In the genomic region with DNA sequence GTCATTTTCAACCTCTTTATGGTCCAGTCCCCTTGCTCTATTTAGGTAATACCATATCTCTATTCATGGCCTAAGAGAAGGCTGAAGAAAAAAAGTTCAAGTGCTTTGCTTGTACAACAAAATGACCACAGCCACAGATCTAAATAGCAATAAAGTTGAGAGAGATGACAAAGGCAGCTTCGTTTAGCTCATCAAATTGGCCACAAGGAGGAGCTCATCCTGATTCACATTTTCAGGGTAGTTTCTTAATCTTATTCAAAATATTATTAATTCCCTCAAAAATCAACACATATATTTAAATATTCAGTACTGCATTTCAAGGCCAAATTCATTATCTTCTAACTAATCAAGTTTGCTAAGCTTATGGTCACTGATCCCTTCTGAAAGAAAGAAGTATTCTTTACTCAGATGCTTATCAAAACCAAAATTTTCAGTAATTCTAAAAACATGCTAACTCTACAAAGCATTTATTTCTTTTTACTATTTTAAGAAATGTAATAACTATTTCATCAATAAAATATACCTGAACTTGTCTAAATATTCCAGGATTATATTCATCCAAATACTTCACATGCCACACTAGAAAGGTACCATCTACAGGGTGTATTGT, we compare ENCODE assay signal across 7 cellular contexts.
DNase-seq lines count a peak whose midpoint lies in the region; TF ChIP-seq lines count a peak whose summit lies in the region.

No MANE protein-coding gene starts in this region.

- H3K4me3 Mint-ChIP-seq in endothelial cell (ENCODE audit: unreplicated experiment) (no peak overlapping the region), progenitor cell of endocrine pancreas (ENCODE audit: low read depth) (no peak overlapping the region)

- H3K27me3 Mint-ChIP-seq in endothelial cell (ENCODE audit: unreplicated experiment): peaks cover 1% of the 10 kb centered on the region
- H3K27me3 Mint-ChIP-seq in progenitor cell of endocrine pancreas: no peaks in the 10 kb centered on the region

- no peaks in the 10 kb centered on the region for H3K4me1 Mint-ChIP-seq in endothelial cell (ENCODE audit: unreplicated experiment)
- H3K4me1 Mint-ChIP-seq in progenitor cell of endocrine pancreas (ENCODE audit: low read depth): no peaks in the 10 kb centered on the region

- H3K4me3 ChIP-seq in GM12864 (ENCODE audit: low read depth, low read length): no peak overlapping the region

- TF ChIP-seq CTCF in GM12864 (IDR thresholded peaks at IDR 0.05; ENCODE audit: low read depth, low read length, missing control alignments) (peak; percentile 59), endothelial cell (IDR thresholded peaks at IDR 0.05; ENCODE audit: unreplicated experiment) (peak; percentile 65), progenitor cell of endocrine pancreas (IDR thresholded peaks at IDR 0.05; ENCODE audit: unreplicated experiment) (peak; percentile 60)

- DNase-seq in GM12864 (ENCODE audit: low read depth): no peak
- DNase-seq in NCI-H1694 treated with DMSO at 0.1 percent for 48 hours (lab: John Stamatoyannopoulos, UW): peak; percentile 9
- DNase-seq in endothelial cell (ENCODE audit: low spot score): peak; percentile 7
- DNase-seq in progenitor cell of endocrine pancreas (ENCODE audit: low spot score, unreplicated experiment): no peak
- DNase-seq in activated gamma-delta T cell (lab: John Stamatoyannopoulos, UW): no peak
- no peak for DNase-seq in NCI-H1092 (lab: John Stamatoyannopoulos, UW)
- no peak for DNase-seq in activated naive CD4-positive, alpha-beta T cell (lab: John Stamatoyannopoulos, UW)

- H3K36me3 Mint-ChIP-seq in endothelial cell (ENCODE audit: low read depth, unreplicated experiment) (peaks cover 1% of the 10 kb centered on the region), progenitor cell of endocrine pancreas (ENCODE audit: insufficient read depth) (peaks cover 3% of the 10 kb centered on the region)

- H3K9me3 Mint-ChIP-seq in endothelial cell (ENCODE audit: unreplicated experiment) (no peaks in the 10 kb centered on the region), progenitor cell of endocrine pancreas (ENCODE audit: low read depth) (peaks cover 1% of the 10 kb centered on the region)

- H3K27ac Mint-ChIP-seq in endothelial cell (ENCODE audit: unreplicated experiment) (no peak overlapping the region), progenitor cell of endocrine pancreas (no peak overlapping the region)

Comparison
In these comparisons a context has a peak if more than half of its experiments do, and no peak if none do; other contexts are left out.
1. DNase-seq: peak in NCI-H1694 treated with DMSO at 0.1 percent for 48 hours (single experiment) and endothelial cell (single experiment); none in GM12864 (single experiment), progenitor cell of endocrine pancreas (single experiment), activated gamma-delta T cell (single experiment), NCI-H1092 (single experiment) and activated naive CD4-positive, alpha-beta T cell (0 of 4).
2. Peak in every context shown above with its lines, with median percentiles within 50 percentile points of each other: CTCF ChIP-seq.